1 cellular context compared by ENCODE assay signal in genomic region chr6:44072452-44072958, GRCh38.
TF ChIP-seq lines count a peak whose summit lies in the region.

No MANE protein-coding gene starts in this region.

TF ChIP-seq in GM23338, 12 proteins besides CTCF, POLR2A, EP300 and RAD21 (continued from another document):
- no peak for TF ChIP-seq ZNF462 (CRISPR knock-in tag; IDR thresholded peaks at IDR 0.05)
- TF ChIP-seq ETS1 (IDR thresholded peaks at IDR 0.05): no peak
- no peak for TF ChIP-seq ZNF114 (CRISPR knock-in tag; IDR thresholded peaks at IDR 0.05)
- no peak for TF ChIP-seq STAT1 (IDR thresholded peaks at IDR 0.05; ENCODE audit: unreplicated experiment)
- no peak for TF ChIP-seq REST (IDR thresholded peaks at IDR 0.05; ENCODE audit: unreplicated experiment)
- no peak for TF ChIP-seq ZNF331 (CRISPR knock-in tag; IDR thresholded peaks at IDR 0.05; ENCODE audit: low read depth)
- no peak for TF ChIP-seq NANOG (IDR thresholded peaks at IDR 0.05; ENCODE audit: borderline replicate concordance)
